1 cellular context compared by ENCODE assay signal in the genomic region with DNA sequence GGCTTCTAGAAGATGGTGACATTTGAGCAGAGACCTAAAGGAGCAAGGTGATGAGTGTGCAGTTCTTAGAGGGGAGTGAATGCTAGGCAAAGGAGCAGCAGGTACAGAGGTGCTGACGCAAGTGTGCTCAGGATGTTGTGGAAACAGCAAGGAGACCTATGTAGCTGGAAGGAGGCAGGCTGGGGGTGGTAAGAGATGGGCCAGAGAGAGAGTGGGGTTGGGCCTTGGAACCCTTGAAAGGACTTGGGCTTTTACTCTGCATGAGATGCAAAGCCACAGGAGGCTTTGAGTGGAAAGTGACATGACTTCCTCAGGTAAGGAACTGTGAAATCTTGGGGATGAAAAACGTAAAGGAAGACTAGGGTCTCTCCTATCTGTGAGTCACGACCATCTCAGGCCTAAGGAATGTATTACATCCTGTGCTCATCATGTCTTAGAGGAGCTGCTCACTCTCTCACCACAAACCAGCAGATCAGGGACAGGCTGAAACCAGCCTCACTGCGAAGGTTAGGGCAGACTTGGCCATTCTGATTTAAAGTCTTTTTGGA.
TF ChIP-seq lines count a peak whose summit lies in the region.

No MANE protein-coding gene starts in this region.

TF ChIP-seq in HCT116, 20 proteins besides CTCF, POLR2A, EP300 and RAD21 (continued from another document):
- TF ChIP-seq, protein P1, sequence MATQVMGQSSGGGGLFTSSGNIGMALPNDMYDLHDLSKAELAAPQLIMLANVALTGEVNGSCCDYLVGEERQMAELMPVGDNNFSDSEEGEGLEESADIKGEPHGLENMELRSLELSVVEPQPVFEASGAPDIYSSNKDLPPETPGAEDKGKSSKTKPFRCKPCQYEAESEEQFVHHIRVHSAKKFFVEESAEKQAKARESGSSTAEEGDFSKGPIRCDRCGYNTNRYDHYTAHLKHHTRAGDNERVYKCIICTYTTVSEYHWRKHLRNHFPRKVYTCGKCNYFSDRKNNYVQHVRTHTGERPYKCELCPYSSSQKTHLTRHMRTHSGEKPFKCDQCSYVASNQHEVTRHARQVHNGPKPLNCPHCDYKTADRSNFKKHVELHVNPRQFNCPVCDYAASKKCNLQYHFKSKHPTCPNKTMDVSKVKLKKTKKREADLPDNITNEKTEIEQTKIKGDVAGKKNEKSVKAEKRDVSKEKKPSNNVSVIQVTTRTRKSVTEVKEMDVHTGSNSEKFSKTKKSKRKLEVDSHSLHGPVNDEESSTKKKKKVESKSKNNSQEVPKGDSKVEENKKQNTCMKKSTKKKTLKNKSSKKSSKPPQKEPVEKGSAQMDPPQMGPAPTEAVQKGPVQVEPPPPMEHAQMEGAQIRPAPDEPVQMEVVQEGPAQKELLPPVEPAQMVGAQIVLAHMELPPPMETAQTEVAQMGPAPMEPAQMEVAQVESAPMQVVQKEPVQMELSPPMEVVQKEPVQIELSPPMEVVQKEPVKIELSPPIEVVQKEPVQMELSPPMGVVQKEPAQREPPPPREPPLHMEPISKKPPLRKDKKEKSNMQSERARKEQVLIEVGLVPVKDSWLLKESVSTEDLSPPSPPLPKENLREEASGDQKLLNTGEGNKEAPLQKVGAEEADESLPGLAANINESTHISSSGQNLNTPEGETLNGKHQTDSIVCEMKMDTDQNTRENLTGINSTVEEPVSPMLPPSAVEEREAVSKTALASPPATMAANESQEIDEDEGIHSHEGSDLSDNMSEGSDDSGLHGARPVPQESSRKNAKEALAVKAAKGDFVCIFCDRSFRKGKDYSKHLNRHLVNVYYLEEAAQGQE (IDR thresholded peaks at IDR 0.05; ENCODE audit: low read depth), result no peak
- peak; percentile 72 for TF ChIP-seq POLR2AphosphoS5 (IDR thresholded peaks at IDR 0.05; ENCODE audit: low read depth, low read length)
- TF ChIP-seq, protein P2, sequence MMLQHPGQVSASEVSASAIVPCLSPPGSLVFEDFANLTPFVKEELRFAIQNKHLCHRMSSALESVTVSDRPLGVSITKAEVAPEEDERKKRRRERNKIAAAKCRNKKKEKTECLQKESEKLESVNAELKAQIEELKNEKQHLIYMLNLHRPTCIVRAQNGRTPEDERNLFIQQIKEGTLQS (IDR thresholded peaks at IDR 0.05), result no peak; the same call in 1 of the 2 replicates
- TF ChIP-seq, protein P3, sequence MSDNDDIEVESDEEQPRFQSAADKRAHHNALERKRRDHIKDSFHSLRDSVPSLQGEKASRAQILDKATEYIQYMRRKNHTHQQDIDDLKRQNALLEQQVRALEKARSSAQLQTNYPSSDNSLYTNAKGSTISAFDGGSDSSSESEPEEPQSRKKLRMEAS (IDR thresholded peaks at IDR 0.05), result peak; percentile 54
- TF ChIP-seq, protein P4, sequence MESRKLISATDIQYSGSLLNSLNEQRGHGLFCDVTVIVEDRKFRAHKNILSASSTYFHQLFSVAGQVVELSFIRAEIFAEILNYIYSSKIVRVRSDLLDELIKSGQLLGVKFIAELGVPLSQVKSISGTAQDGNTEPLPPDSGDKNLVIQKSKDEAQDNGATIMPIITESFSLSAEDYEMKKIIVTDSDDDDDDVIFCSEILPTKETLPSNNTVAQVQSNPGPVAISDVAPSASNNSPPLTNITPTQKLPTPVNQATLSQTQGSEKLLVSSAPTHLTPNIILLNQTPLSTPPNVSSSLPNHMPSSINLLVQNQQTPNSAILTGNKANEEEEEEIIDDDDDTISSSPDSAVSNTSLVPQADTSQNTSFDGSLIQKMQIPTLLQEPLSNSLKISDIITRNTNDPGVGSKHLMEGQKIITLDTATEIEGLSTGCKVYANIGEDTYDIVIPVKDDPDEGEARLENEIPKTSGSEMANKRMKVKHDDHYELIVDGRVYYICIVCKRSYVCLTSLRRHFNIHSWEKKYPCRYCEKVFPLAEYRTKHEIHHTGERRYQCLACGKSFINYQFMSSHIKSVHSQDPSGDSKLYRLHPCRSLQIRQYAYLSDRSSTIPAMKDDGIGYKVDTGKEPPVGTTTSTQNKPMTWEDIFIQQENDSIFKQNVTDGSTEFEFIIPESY (IDR thresholded peaks at IDR 0.05; ENCODE audit: extremely low read depth, insufficient replicate concordance, low read length), result no peak
- TF ChIP-seq JUND (IDR thresholded peaks at IDR 0.05), result peak; percentile 80
- peak; percentile 89 for TF ChIP-seq SP1 (IDR thresholded peaks at IDR 0.05; ENCODE audit: low read depth)
